ENCODE assay signal across 15 cellular contexts in genomic region chrX:151790421-151791160, GRCh38. TPM values are rescaled to one million over a fixed set of nuclear protein-coding genes. Genes with fewer than 3 reads are reported as not detected.
"Had no signal": no experiment of that assay in that cellular context is flagged by ENCODE, and none has a peak within 500 bp of the region (broad histone marks: within the 10 kb centered on the region; RNA-seq: fewer than 3 reads in every experiment).

No MANE protein-coding gene starts in this region.

- H3K27me3 ChIP-seq: left lung had no signal

- DNase-seq: activated CD4-positive, alpha-beta T cell treated with anti-CD3 and anti-CD28 coated beads, Interleukin-2, amount 50 U/mL, for 1 hour; activated naive CD4-positive, alpha-beta T cell; cortex of kidney; effector CD8-positive, alpha-beta T cell; islet precursor cell; left lung; mammary epithelial cell; stimulated activated CD4-positive, alpha-beta T cell treated with anti-CD3 and anti-CD28 coated beads, Interleukin-4, amount 100 ng/mL, for 1 hour; stimulated activated naive B cell treated with anti-CD40 and anti-IgM and Interleukin-4, amounts not matched to agents 10 μg/mL and 1 μg/mL and 100 μg/mL, for 72 hours; SW 1271 had no signal

- H3K4me3 ChIP-seq: left lung had no signal

- H3K4me1 ChIP-seq: left lung had no signal

- H3K27ac ChIP-seq: left lung had no signal

- H3K9me3 ChIP-seq: left lung had no signal

- H3K36me3 ChIP-seq: left lung had no signal

RNA-seq across cellular contexts. Expression of gene CNGA2, which starts 56.0 kb away (rescaled TPM):
- total RNA-seq: activated CD8-positive, alpha-beta memory T cell treated with anti-CD3 and anti-CD28 coated beads for 36 hours; endothelial cell of umbilical vein; left lung; mammary epithelial cell; neural crest cell; osteocyte; pulmonary artery endothelial cell had no signal
